Comparison of ENCODE assay signal across 32 cellular contexts in the genomic region with DNA sequence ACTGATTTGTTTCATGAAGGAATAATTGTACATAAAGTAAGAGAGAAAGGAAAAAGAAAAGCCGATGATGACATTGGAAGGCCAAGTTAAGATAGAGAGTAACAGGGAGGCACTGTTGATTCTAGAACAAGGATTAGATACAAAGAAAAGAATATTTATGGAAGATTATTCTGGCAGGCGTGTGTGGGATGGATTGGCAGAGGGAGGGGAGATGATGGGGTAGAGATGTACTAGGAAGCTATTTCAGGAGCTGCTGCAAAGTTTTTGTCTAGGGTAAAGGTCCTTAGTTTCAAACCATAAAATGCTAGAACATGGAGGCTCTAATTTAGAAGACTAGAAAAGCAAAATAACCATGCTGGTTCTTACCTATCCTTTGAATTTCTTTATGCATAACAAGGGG.
"Had no signal": no experiment of that assay in that cellular context is flagged by ENCODE, and none has a peak within 500 bp of the region (broad histone marks: within the 10 kb centered on the region; RNA-seq: fewer than 3 reads in every experiment).

No MANE protein-coding gene starts in this region.

- H3K27me3 ChIP-seq: adrenal gland, ascending aorta, body of pancreas, brain microvascular endothelial cell, breast epithelium, cardiac muscle cell had no signal

- ATAC-seq: activated naive CD4-positive, alpha-beta T cell treated with anti-CD3 and anti-CD28 coated beads, Interleukin-2, amount 50 U/mL, for 72 hours; activated naive CD8-positive, alpha-beta T cell treated with anti-CD3 and anti-CD28 coated beads, Interleukin-2, amount 50 U/mL, for 24 hours; activated T-cell treated with anti-CD3 and anti-CD28 coated beads, Interleukin-2, amount 50 U/mL, for 4 hours; activated T-cell treated with anti-CD3 and anti-CD28 coated beads, Interleukin-2, amount 50 U/mL, for 72 hours; activated T-helper 17 cell treated with anti-CD3 and anti-CD28 coated beads, Interleukin-2, amount 50 U/mL, for 72 hours; body of pancreas had no signal

- H3K36me3 ChIP-seq: adrenal gland, ascending aorta, brain microvascular endothelial cell, breast epithelium, cardiac muscle cell had no signal

- H3K4me1 ChIP-seq: adrenal gland, ascending aorta, body of pancreas, breast epithelium had no signal

- DNase-seq: activated effector memory CD4-positive, alpha-beta T cell treated with anti-CD3 and anti-CD28 coated beads, Interleukin-2, amount 50 U/mL, for 16 hours; activated effector memory CD4-positive, alpha-beta T cell treated with Interleukin-2 at 50 U/mL for 16 hours; activated gamma-delta T cell; activated gamma-delta T cell treated with Interleukin-2 at 50 U/mL for 16 hours; activated naive CD4-positive, alpha-beta T cell; activated naive CD4-positive, alpha-beta T cell treated with anti-CD3 and anti-CD28 coated beads for 36 hours; activated naive CD4-positive, alpha-beta T cell treated with anti-CD3 and anti-CD28 coated beads, Interleukin-2, amount 10 ng/mL, durations not matched to agents 7 days and 5 days; activated naive CD4-positive, alpha-beta T cell treated with anti-CD3 and anti-CD28 coated beads, Interleukin-2, amount 50 U/mL, for 16 hours; activated naive CD4-positive, alpha-beta T cell treated with Interleukin-2 at 50 U/mL for 16 hours; activated naive CD8-positive, alpha-beta T cell treated with anti-CD3 and anti-CD28 coated beads for 36 hours; activated naive CD8-positive, alpha-beta T cell treated with anti-CD3 and anti-CD28 coated beads, Interleukin-2, amount 10 ng/mL, durations not matched to agents 7 days and 5 days; activated naive CD8-positive, alpha-beta T cell treated with anti-CD3 and anti-CD28 coated beads, Interleukin-2, amount 50 U/mL, for 24 hours; activated T-cell treated with anti-CD3 and anti-CD28 coated beads for 4 hours; activated T-cell treated with anti-CD3 and anti-CD28 coated beads, Interleukin-2, amount 50 U/mL, for 1 hour; activated T-cell treated with anti-CD3 and anti-CD28 coated beads, Interleukin-2, amount 50 U/mL, for 24 hours; activated T-cell treated with anti-CD3 and anti-CD28 coated beads, Interleukin-2, amount 50 U/mL, for 4 hours; activated T-cell treated with anti-CD3 and anti-CD28 coated beads, Interleukin-2, amount 50 U/mL, for 48 hours; activated T-cell treated with anti-CD3 and anti-CD28 coated beads, Interleukin-2, amount 50 U/mL, for 72 hours; adrenal gland; amniotic stem cell; amygdala; anterior cingulate cortex; aorta; body of pancreas; brain microvascular endothelial cell; central memory CD4-positive, alpha-beta T cell; cerebellar nuclear complex had no signal

- H3K4me3 ChIP-seq: adrenal gland, ascending aorta, body of pancreas, breast epithelium, cardiac muscle cell had no signal

- H3K9me3 ChIP-seq: adrenal gland, ascending aorta, body of pancreas, breast epithelium had no signal

- H3K27ac ChIP-seq: adrenal gland, ascending aorta, body of pancreas, brain microvascular endothelial cell, breast epithelium, cardiac muscle cell had no signal
